In the genomic region with DNA sequence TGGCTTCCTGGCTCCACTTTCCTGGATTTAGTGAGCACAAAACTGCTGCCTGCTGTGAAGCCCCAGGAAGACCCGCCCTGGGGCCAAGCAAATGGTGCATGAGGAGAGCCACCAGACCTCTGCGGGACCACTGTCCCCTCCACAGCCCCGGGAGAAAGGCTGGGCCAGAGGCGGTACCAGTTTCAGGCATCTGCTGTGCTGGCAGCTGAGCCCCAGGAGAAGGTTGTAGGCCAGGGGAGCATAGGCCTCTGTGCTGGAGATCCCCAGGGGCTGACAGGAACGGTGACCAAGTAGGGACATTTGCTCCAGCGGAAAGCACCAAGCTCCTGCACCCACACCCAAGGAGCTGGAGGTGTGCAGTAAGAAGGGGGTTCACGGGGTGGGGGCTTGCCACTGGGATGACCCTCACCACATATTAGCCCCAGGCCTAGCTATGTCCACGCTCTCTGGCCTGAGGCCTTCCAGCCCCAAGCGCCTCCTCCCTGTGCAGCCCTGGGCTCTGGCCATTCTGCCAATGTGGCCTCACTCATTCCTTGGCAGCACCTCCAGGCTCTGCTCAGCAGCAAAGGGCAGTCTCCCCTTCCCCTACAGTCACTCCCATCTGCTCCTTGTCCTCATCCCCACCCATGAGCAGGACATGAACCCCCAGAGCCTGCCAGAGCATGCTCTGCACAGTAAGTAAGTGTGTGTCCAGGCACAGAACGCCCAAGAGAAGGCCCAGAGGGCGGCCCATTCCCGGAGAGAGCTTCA, we compare ENCODE assay signal across 2 cellular contexts.
TF ChIP-seq lines count a peak whose summit lies in the region.

No MANE protein-coding gene starts in this region.

TF ChIP-seq in K562, 482 proteins besides CTCF, POLR2A, EP300 and RAD21 (continues in another document):
- TF ChIP-seq NR4A1 (CRISPR knock-in tag; IDR thresholded peaks at IDR 0.05) (0 out of 2 replicates have a peak, but pooled peaks have one; percentile 9), NR4A1 (tag; IDR thresholded peaks at IDR 0.05) (no peak), ZNF586 (CRISPR knock-in tag; conservative IDR thresholded peaks at IDR 0.05) (peak; percentile 60; the same call in 1 of the 2 replicates), E2F3 (CRISPR knock-in tag; IDR thresholded peaks at IDR 0.05) (0 out of 2 replicates have a peak, but pooled peaks have one; percentile 14), HNRNPLL (IDR thresholded peaks at IDR 0.05; ENCODE audit: low read depth, low read length, poor library complexity, severe bottlenecking) (peak; percentile 8), RFX7 (CRISPR knock-in tag; IDR thresholded peaks at IDR 0.05) (no peak), FOXA1 (IDR thresholded peaks at IDR 0.05; ENCODE audit: borderline replicate concordance) (no peak), ZNF764 (CRISPR knock-in tag; IDR thresholded peaks at IDR 0.05; ENCODE audit: low read depth) (0 out of 2 replicates have a peak, but pooled peaks have one; percentile 26), PHF8 (IDR thresholded peaks at IDR 0.05; ENCODE audit: borderline replicate concordance, low read length) (0 out of 2 replicates have a peak, but pooled peaks have one; percentile 6), WHSC1 (IDR thresholded peaks at IDR 0.05; ENCODE audit: low read length) (peak; percentile 97)
- TF ChIP-seq, protein P1, sequence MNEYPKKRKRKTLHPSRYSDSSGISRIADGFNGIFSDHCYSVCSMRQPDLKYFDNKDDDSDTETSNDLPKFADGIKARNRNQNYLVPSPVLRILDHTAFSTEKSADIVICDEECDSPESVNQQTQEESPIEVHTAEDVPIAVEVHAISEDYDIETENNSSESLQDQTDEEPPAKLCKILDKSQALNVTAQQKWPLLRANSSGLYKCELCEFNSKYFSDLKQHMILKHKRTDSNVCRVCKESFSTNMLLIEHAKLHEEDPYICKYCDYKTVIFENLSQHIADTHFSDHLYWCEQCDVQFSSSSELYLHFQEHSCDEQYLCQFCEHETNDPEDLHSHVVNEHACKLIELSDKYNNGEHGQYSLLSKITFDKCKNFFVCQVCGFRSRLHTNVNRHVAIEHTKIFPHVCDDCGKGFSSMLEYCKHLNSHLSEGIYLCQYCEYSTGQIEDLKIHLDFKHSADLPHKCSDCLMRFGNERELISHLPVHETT (CRISPR knock-in tag; conservative IDR thresholded peaks at IDR 0.05 in 1 of 2, IDR thresholded peaks at IDR 0.05 in 1 of 2) = 0 out of 4 replicates have a peak, but pooled peaks of 1 of the 2 experiments have one; percentile 71
- TF ChIP-seq, protein P2, sequence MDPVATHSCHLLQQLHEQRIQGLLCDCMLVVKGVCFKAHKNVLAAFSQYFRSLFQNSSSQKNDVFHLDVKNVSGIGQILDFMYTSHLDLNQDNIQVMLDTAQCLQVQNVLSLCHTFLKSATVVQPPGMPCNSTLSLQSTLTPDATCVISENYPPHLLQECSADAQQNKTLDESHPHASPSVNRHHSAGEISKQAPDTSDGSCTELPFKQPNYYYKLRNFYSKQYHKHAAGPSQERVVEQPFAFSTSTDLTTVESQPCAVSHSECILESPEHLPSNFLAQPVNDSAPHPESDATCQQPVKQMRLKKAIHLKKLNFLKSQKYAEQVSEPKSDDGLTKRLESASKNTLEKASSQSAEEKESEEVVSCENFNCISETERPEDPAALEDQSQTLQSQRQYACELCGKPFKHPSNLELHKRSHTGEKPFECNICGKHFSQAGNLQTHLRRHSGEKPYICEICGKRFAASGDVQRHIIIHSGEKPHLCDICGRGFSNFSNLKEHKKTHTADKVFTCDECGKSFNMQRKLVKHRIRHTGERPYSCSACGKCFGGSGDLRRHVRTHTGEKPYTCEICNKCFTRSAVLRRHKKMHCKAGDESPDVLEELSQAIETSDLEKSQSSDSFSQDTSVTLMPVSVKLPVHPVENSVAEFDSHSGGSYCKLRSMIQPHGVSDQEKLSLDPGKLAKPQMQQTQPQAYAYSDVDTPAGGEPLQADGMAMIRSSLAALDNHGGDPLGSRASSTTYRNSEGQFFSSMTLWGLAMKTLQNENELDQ (CRISPR knock-in tag; IDR thresholded peaks at IDR 0.05; ENCODE audit: borderline replicate concordance) = no peak
- TF ChIP-seq, protein P3, sequence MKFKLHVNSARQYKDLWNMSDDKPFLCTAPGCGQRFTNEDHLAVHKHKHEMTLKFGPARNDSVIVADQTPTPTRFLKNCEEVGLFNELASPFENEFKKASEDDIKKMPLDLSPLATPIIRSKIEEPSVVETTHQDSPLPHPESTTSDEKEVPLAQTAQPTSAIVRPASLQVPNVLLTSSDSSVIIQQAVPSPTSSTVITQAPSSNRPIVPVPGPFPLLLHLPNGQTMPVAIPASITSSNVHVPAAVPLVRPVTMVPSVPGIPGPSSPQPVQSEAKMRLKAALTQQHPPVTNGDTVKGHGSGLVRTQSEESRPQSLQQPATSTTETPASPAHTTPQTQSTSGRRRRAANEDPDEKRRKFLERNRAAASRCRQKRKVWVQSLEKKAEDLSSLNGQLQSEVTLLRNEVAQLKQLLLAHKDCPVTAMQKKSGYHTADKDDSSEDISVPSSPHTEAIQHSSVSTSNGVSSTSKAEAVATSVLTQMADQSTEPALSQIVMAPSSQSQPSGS (CRISPR knock-in tag; IDR thresholded peaks at IDR 0.05) = no peak
- TF ChIP-seq, protein P4, sequence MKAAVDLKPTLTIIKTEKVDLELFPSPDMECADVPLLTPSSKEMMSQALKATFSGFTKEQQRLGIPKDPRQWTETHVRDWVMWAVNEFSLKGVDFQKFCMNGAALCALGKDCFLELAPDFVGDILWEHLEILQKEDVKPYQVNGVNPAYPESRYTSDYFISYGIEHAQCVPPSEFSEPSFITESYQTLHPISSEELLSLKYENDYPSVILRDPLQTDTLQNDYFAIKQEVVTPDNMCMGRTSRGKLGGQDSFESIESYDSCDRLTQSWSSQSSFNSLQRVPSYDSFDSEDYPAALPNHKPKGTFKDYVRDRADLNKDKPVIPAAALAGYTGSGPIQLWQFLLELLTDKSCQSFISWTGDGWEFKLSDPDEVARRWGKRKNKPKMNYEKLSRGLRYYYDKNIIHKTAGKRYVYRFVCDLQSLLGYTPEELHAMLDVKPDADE (conservative IDR thresholded peaks at IDR 0.05; ENCODE audit: control insufficient read depth, low read depth, low read length) = 0 out of 2 replicates have a peak, but pooled peaks have one; percentile 44
- TF ChIP-seq, protein P5, sequence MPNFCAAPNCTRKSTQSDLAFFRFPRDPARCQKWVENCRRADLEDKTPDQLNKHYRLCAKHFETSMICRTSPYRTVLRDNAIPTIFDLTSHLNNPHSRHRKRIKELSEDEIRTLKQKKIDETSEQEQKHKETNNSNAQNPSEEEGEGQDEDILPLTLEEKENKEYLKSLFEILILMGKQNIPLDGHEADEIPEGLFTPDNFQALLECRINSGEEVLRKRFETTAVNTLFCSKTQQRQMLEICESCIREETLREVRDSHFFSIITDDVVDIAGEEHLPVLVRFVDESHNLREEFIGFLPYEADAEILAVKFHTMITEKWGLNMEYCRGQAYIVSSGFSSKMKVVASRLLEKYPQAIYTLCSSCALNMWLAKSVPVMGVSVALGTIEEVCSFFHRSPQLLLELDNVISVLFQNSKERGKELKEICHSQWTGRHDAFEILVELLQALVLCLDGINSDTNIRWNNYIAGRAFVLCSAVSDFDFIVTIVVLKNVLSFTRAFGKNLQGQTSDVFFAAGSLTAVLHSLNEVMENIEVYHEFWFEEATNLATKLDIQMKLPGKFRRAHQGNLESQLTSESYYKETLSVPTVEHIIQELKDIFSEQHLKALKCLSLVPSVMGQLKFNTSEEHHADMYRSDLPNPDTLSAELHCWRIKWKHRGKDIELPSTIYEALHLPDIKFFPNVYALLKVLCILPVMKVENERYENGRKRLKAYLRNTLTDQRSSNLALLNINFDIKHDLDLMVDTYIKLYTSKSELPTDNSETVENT (CRISPR knock-in tag; IDR thresholded peaks at IDR 0.05) = peak; percentile 18; the same call in 1 of the 2 replicates

TF ChIP-seq in GM23338, 12 proteins besides CTCF, POLR2A, EP300 and RAD21:
- TF ChIP-seq EZH2 (IDR thresholded peaks at IDR 0.05; ENCODE audit: low read depth, unreplicated experiment) (no peak), NANOG (IDR thresholded peaks at IDR 0.05; ENCODE audit: borderline replicate concordance) (no peak), STAT1 (IDR thresholded peaks at IDR 0.05; ENCODE audit: unreplicated experiment) (no peak), CREB1 (CRISPR knock-in tag; IDR thresholded peaks at IDR 0.05; ENCODE audit: low read depth) (no peak), ZNF331 (CRISPR knock-in tag; IDR thresholded peaks at IDR 0.05; ENCODE audit: low read depth) (no peak)
- TF ChIP-seq, protein P6, sequence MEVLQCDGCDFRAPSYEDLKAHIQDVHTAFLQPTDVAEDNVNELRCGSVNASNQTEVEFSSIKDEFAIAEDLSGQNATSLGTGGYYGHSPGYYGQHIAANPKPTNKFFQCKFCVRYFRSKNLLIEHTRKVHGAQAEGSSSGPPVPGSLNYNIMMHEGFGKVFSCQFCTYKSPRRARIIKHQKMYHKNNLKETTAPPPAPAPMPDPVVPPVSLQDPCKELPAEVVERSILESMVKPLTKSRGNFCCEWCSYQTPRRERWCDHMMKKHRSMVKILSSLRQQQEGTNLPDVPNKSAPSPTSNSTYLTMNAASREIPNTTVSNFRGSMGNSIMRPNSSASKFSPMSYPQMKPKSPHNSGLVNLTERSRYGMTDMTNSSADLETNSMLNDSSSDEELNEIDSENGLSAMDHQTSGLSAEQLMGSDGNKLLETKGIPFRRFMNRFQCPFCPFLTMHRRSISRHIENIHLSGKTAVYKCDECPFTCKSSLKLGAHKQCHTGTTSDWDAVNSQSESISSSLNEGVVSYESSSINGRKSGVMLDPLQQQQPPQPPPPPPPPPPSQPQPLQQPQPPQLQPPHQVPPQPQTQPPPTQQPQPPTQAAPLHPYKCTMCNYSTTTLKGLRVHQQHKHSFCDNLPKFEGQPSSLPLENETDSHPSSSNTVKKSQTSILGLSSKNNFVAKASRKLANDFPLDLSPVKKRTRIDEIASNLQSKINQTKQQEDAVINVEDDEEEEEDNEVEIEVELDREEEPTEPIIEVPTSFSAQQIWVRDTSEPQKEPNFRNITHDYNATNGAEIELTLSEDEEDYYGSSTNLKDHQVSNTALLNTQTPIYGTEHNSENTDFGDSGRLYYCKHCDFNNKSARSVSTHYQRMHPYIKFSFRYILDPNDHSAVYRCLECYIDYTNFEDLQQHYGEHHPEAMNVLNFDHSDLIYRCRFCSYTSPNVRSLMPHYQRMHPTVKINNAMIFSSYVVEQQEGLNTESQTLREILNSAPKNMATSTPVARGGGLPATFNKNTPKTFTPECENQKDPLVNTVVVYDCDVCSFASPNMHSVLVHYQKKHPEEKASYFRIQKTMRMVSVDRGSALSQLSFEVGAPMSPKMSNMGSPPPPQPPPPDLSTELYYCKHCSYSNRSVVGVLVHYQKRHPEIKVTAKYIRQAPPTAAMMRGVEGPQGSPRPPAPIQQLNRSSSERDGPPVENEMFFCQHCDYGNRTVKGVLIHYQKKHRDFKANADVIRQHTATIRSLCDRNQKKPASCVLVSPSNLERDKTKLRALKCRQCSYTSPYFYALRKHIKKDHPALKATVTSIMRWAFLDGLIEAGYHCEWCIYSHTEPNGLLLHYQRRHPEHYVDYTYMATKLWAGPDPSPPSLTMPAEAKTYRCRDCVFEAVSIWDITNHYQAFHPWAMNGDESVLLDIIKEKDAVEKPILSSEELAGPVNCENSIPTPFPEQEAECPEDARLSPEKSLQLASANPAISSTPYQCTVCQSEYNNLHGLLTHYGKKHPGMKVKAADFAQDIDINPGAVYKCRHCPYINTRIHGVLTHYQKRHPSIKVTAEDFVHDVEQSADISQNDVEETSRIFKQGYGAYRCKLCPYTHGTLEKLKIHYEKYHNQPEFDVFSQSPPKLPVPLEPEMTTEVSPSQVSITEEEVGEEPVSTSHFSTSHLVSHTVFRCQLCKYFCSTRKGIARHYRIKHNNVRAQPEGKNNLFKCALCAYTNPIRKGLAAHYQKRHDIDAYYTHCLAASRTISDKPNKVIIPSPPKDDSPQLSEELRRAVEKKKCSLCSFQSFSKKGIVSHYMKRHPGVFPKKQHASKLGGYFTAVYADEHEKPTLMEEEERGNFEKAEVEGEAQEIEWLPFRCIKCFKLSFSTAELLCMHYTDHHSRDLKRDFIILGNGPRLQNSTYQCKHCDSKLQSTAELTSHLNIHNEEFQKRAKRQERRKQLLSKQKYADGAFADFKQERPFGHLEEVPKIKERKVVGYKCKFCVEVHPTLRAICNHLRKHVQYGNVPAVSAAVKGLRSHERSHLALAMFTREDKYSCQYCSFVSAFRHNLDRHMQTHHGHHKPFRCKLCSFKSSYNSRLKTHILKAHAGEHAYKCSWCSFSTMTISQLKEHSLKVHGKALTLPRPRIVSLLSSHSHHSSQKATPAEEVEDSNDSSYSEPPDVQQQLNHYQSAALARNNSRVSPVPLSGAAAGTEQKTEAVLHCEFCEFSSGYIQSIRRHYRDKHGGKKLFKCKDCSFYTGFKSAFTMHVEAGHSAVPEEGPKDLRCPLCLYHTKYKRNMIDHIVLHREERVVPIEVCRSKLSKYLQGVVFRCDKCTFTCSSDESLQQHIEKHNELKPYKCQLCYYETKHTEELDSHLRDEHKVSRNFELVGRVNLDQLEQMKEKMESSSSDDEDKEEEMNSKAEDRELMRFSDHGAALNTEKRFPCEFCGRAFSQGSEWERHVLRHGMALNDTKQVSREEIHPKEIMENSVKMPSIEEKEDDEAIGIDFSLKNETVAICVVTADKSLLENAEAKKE (CRISPR knock-in tag; IDR thresholded peaks at IDR 0.05) = no peak
- TF ChIP-seq, protein P7, sequence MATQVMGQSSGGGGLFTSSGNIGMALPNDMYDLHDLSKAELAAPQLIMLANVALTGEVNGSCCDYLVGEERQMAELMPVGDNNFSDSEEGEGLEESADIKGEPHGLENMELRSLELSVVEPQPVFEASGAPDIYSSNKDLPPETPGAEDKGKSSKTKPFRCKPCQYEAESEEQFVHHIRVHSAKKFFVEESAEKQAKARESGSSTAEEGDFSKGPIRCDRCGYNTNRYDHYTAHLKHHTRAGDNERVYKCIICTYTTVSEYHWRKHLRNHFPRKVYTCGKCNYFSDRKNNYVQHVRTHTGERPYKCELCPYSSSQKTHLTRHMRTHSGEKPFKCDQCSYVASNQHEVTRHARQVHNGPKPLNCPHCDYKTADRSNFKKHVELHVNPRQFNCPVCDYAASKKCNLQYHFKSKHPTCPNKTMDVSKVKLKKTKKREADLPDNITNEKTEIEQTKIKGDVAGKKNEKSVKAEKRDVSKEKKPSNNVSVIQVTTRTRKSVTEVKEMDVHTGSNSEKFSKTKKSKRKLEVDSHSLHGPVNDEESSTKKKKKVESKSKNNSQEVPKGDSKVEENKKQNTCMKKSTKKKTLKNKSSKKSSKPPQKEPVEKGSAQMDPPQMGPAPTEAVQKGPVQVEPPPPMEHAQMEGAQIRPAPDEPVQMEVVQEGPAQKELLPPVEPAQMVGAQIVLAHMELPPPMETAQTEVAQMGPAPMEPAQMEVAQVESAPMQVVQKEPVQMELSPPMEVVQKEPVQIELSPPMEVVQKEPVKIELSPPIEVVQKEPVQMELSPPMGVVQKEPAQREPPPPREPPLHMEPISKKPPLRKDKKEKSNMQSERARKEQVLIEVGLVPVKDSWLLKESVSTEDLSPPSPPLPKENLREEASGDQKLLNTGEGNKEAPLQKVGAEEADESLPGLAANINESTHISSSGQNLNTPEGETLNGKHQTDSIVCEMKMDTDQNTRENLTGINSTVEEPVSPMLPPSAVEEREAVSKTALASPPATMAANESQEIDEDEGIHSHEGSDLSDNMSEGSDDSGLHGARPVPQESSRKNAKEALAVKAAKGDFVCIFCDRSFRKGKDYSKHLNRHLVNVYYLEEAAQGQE (IDR thresholded peaks at IDR 0.05; ENCODE audit: unreplicated experiment) = no peak
